In genomic region chr12:4865246-4865645, GRCh38 we compare ENCODE assay signal across 28 cellular contexts. TPM values are rescaled to one million over a fixed set of nuclear protein-coding genes. Genes with fewer than 3 reads are reported as not detected.
"Had no signal": no experiment of that assay in that cellular context is flagged by ENCODE, and none has a peak within 500 bp of the region (broad histone marks: within the 10 kb centered on the region; RNA-seq: fewer than 3 reads in every experiment).

No MANE protein-coding gene starts in this region.

- H3K9me3 Mint-ChIP-seq: mesothelial cell of epicardium; naive B cell; natural killer cell; nephron progenitor cell; stimulated activated effector memory CD8-positive, alpha-beta T cell treated with anti-CD3 and anti-CD28 coated beads, Interleukin-12 subunit alpha, Interleukin-12 subunit beta, amount 100 ng/mL, for 72 hours; stimulated activated naive CD8-positive, alpha-beta T cell treated with anti-CD3 and anti-CD28 coated beads, Interleukin-15, Interleukin-2, amounts not matched to agents 100 ng/mL and 50 ng/mL, for 24 hours had no signal

- H3K4me3 ChIP-seq: hepatocyte, left ventricle myocardium inferior, lung, pancreas, prostate gland, sigmoid colon, spleen, suprapubic skin, thoracic aorta, tibial artery, upper lobe of right lung, uterus had no signal

- FAIRE-seq: pancreas, small intestine had no signal

- H3K27me3 ChIP-seq: sigmoid colon, uterus had no signal

- H2AFZ ChIP-seq: hepatocyte had no signal

- H3K4me1 ChIP-seq: pancreas, prostate gland, spleen, suprapubic skin, upper lobe of right lung, uterus had no signal

- H3K79me2 ChIP-seq: hepatocyte had no signal

- H3K4me2 ChIP-seq: hepatocyte had no signal

- H3K27ac Mint-ChIP-seq: mesothelial cell of epicardium; naive B cell; natural killer cell; nephron progenitor cell; stimulated activated effector memory CD8-positive, alpha-beta T cell treated with anti-CD3 and anti-CD28 coated beads, Interleukin-12 subunit alpha, Interleukin-12 subunit beta, amount 100 ng/mL, for 72 hours; stimulated activated naive CD8-positive, alpha-beta T cell treated with anti-CD3 and anti-CD28 coated beads, Interleukin-15, Interleukin-2, amounts not matched to agents 100 ng/mL and 50 ng/mL, for 24 hours had no signal

- H3K9me3 ChIP-seq: left ventricle myocardium inferior, pancreas, prostate gland, sigmoid colon, spleen, suprapubic skin, thoracic aorta, tibial artery, upper lobe of right lung, uterus had no signal

- H3K36me3 ChIP-seq: left ventricle myocardium inferior, pancreas, prostate gland, sigmoid colon, spleen, suprapubic skin, thoracic aorta, tibial artery, upper lobe of right lung, uterus had no signal

- H3K4me1 Mint-ChIP-seq: mesothelial cell of epicardium; naive B cell; nephron progenitor cell; stimulated activated effector memory CD8-positive, alpha-beta T cell treated with anti-CD3 and anti-CD28 coated beads, Interleukin-12 subunit alpha, Interleukin-12 subunit beta, amount 100 ng/mL, for 72 hours had no signal

- DNase-seq: islet precursor cell; left ventricle myocardium inferior; mesendoderm; naive B cell; natural killer cell; nephron progenitor cell; nucleus accumbens; pancreas; posterior cingulate gyrus; retina; right cardiac atrium; sigmoid colon; small intestine; spleen; stimulated activated CD4-positive, alpha-beta T cell treated with anti-CD3 and anti-CD28 coated beads, Interleukin-4, amount 100 ng/mL, for 24 hours; stimulated activated naive CD4-positive, alpha-beta T cell; tibial artery; trophoblast cell; upper lobe of right lung; uterus had no signal

- H3K27ac ChIP-seq: hepatocyte, left ventricle myocardium inferior, pancreas, prostate gland, spleen, suprapubic skin, thoracic aorta, tibial artery, upper lobe of right lung, uterus had no signal

- ATAC-seq: natural killer cell; pancreas; right cardiac atrium; stimulated activated effector memory CD8-positive, alpha-beta T cell treated with anti-CD3 and anti-CD28 coated beads, Interleukin-12 subunit alpha, Interleukin-12 subunit beta, amount 100 ng/mL, for 72 hours; upper lobe of right lung had no signal

- H3K4me3 Mint-ChIP-seq: mesothelial cell of epicardium; naive B cell; natural killer cell; nephron progenitor cell; stimulated activated effector memory CD8-positive, alpha-beta T cell treated with anti-CD3 and anti-CD28 coated beads, Interleukin-12 subunit alpha, Interleukin-12 subunit beta, amount 100 ng/mL, for 72 hours; stimulated activated naive CD8-positive, alpha-beta T cell treated with anti-CD3 and anti-CD28 coated beads, Interleukin-15, Interleukin-2, amounts not matched to agents 100 ng/mL and 50 ng/mL, for 24 hours had no signal

- H3K36me3 Mint-ChIP-seq: mesothelial cell of epicardium; naive B cell; natural killer cell; stimulated activated effector memory CD8-positive, alpha-beta T cell treated with anti-CD3 and anti-CD28 coated beads, Interleukin-12 subunit alpha, Interleukin-12 subunit beta, amount 100 ng/mL, for 72 hours had no signal

RNA-seq across cellular contexts. Expression of gene KCNA1, which starts 44.5 kb away (rescaled TPM):
- total RNA-seq: left ventricle myocardium inferior, mesothelial cell of epicardium, natural killer cell, pancreas, suprapubic skin, upper lobe of right lung had no signal
- polyA plus RNA-seq: hepatocyte, right cardiac atrium had no signal
